8 cellular contexts compared by ENCODE assay signal in the genomic region with DNA sequence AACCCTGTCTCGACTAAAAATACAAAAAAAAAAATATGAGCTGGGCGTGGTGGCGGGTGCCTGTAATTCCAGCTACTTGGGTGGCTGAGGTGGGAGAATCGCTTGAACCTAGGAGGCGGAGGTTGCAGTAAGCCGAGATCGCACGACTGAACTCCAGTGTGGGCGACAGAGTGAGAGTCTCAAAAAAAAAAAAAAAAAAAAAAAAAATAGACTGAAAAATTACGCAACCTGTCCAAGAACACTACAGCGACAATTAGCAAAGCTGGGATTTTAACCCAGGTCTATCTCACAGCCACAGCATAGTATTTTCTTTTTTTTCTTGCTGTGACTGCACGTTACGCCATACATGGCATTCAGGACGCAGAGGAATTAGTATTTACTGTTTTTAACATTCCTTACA. TPM values are rescaled to one million over a fixed set of nuclear protein-coding genes. Genes with fewer than 3 reads are reported as not detected.
DNase-seq lines count a peak whose midpoint lies in the region; ATAC-seq, FAIRE-seq and TF ChIP-seq lines count a peak whose summit lies in the region.

No MANE protein-coding gene starts in this region.

- no peaks in the 10 kb centered on the region for H3K27me3 ChIP-seq in HUES6 (ENCODE audit: control insufficient read depth, insufficient read depth, low read length)
- no peaks in the 10 kb centered on the region for H3K27me3 ChIP-seq in K562 (ENCODE audit: control insufficient read depth in 2 of 2, insufficient read depth in 2 of 2, low read length in 2 of 2)

- WGBS in K562 (ENCODE audit: insufficient coverage, low coverage, missing lambda C conversion rate) = 72% methylated on average over 13 of the region's 14 CpGs

- in situ Hi-C loops in K562 (cut with MboI) = no loop called here

- H3K9ac ChIP-seq in HUES6 (ENCODE audit: low read length) (peak overlapping the region; percentile 92), K562 (ENCODE audit: insufficient read depth in 1 of 2, low read depth in 2 of 2, low read length in 2 of 2) (peak overlapping the region; percentile 79 to 95; a peak in 3 of 4 replicates)

- no peaks in the 10 kb centered on the region; the same call in 1 of the 2 replicates for H3K4me1 ChIP-seq in HUES6 (ENCODE audit: control insufficient read depth, insufficient read depth, low read length)
- peaks cover 2 to 32% of the 10 kb centered on the region in 2 experiments; a peak in 3 of 5 replicates for H3K4me1 ChIP-seq in K562 (replicated peaks in 1 of 2; ENCODE audit: control insufficient read depth in 2 of 2, insufficient read depth in 2 of 2, low read length in 2 of 2)
- H3K4me1 ChIP-seq in mucosa of descending colon (ENCODE audit: low read depth) = peaks cover 19% of the 10 kb centered on the region

- H3K4me3 ChIP-seq in HUES6 (ENCODE audit: low read depth, low read length) = peak overlapping the region; percentile 93
- H3K4me3 ChIP-seq in K562 = peak overlapping the region; percentile 72
- peak overlapping the region; percentile 99 for H3K4me3 ChIP-seq in mucosa of descending colon

- FAIRE-seq in K562 (lab: Jason Lieb, UNC) = no peak
- FAIRE-seq in GM12891 (lab: Jason Lieb, UNC) = no peak

- peak overlapping the region; percentile 68; the same call in 1 of the 2 replicates for H2AFZ ChIP-seq in K562 (ENCODE audit: low read depth, low read length)

- peaks cover 47% of the 10 kb centered on the region for H3K79me2 ChIP-seq in K562 (ENCODE audit: control insufficient read depth, insufficient read depth, low read length)

- no peak for DNase-seq in K562 (ENCODE audit: extremely low read depth in 1 of 4, low spot score in 3 of 4)
- DNase-seq in mucosa of descending colon = no peak
- no peak for DNase-seq in NCI-H82 (lab: John Stamatoyannopoulos, UW)
- DNase-seq in NCI-H146 treated with DMSO at 0.1 percent for 48 hours (lab: John Stamatoyannopoulos, UW; ENCODE audit: unreplicated experiment) = no peak
- DNase-seq in GM12891 (ENCODE audit: insufficient read length, low spot score) = no peak

- no peak for TF ChIP-seq EP300 in K562 (IDR thresholded peaks at IDR 0.05; ENCODE audit: low read length)

- H3K9me1 ChIP-seq in K562 (ENCODE audit: control insufficient read depth, insufficient read depth, low read length) = no peaks in the 10 kb centered on the region

- ATAC-seq in K562 (no peak), mucosa of descending colon (no peak), HG02840 (IDR thresholded peaks at IDR 0.05; ENCODE audit: low FRiP score, unreplicated experiment) (no peak)

- intact Hi-C loops in K562 (cut with micrococcal nuclease) (no loop called here), mucosa of descending colon (cut with DNase I, micrococcal nuclease) (no loop called here)

- POLR2A ChIA-PET in K562 (lab: Yijun Ruan, JAX) = interaction anchor here (0.6 to 1.6 kb wide), 6 partner anchors 8 to 624 kb away, joined by 3 to 9 read pairs (median 4); no protein-coding TSS in a partner anchor

- H4K20me1 ChIP-seq in K562 (replicated peaks; ENCODE audit: control insufficient read depth, insufficient read depth, low read length) = no peaks in the 10 kb centered on the region

- no peak for TF ChIP-seq CTCF in 22Rv1 (IDR thresholded peaks at IDR 0.05)
- no peak for TF ChIP-seq CTCF in K562 (IDR thresholded peaks at IDR 0.05 in 2 of 3, conservative IDR thresholded peaks at IDR 0.05 in 1 of 3; ENCODE audit: insufficient read depth in 2 of 3, low read depth in 1 of 3, low read length in 3 of 3)
- no peak for TF ChIP-seq CTCF in mucosa of descending colon (IDR thresholded peaks at IDR 0.05)

- no TSS peak for BruUV-seq in K562 (replicated peaks; lab: Mats Ljungman, UMichigan)

- CTCF ChIA-PET in K562 (lab: Yijun Ruan, JAX; ENCODE audit: low intra/inter-chr PET ratio) = no interaction called here

- H3K4me2 ChIP-seq in K562 (ENCODE audit: insufficient read depth, low read length) = peak overlapping the region; percentile 81

- H3K9me3 ChIP-seq in HUES6 (ENCODE audit: control insufficient read depth, insufficient read depth, low read depth, low read length) = peaks cover 9% of the 10 kb centered on the region; the same call in 1 of the 2 replicates
- peaks cover 5% of the 10 kb centered on the region; the same call in 1 of the 2 replicates for H3K9me3 ChIP-seq in K562 (replicated peaks; ENCODE audit: control insufficient read depth, insufficient read depth, low read depth, low read length)
- peaks cover 8% of the 10 kb centered on the region for H3K9me3 ChIP-seq in mucosa of descending colon

- TF ChIP-seq POLR2A in K562 (conservative IDR thresholded peaks at IDR 0.05) = no peak
- TF ChIP-seq POLR2A in GM12891 (IDR thresholded peaks at IDR 0.05; ENCODE audit: low read depth, low read length) = no peak

- TF ChIP-seq RAD21 in K562 (CRISPR knock-in tag; conservative IDR thresholded peaks at IDR 0.05 in 1 of 2, IDR thresholded peaks at IDR 0.05 in 1 of 2) = no peak

- H3K36me3 ChIP-seq in HUES6 (ENCODE audit: control insufficient read depth, insufficient read depth, low read length) (peaks cover 19% of the 10 kb centered on the region), K562 (ENCODE audit: control insufficient read depth, insufficient read depth, low read length) (peaks cover 4% of the 10 kb centered on the region; the same call in 2 of the 3 replicates), mucosa of descending colon (ENCODE audit: low read depth) (no peaks in the 10 kb centered on the region)

- H3K27ac ChIP-seq in 22Rv1 = peak overlapping the region; percentile 84
- H3K27ac ChIP-seq in HUES6 (ENCODE audit: low read depth, low read length) = no peak overlapping the region
- peak overlapping the region; percentile 80 for H3K27ac ChIP-seq in K562 (ENCODE audit: extremely low read depth, low read depth, low read length)

TF ChIP-seq in K562, 482 proteins besides CTCF, POLR2A, EP300 and RAD21 (continues in another document):
- no peak for TF ChIP-seq ZNF347 (CRISPR knock-in tag; IDR thresholded peaks at IDR 0.05; ENCODE audit: low read depth)
- TF ChIP-seq, protein P1, sequence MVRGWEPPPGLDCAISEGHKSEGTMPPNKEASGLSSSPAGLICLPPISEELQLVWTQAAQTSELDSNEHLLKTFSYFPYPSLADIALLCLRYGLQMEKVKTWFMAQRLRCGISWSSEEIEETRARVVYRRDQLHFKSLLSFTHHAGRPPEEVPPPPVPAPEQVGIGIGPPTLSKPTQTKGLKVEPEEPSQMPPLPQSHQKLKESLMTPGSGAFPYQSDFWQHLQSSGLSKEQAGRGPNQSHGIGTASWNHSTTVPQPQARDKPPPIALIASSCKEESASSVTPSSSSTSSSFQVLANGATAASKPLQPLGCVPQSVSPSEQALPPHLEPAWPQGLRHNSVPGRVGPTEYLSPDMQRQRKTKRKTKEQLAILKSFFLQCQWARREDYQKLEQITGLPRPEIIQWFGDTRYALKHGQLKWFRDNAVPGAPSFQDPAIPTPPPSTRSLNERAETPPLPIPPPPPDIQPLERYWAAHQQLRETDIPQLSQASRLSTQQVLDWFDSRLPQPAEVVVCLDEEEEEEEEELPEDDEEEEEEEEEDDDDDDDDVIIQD (CRISPR knock-in tag; IDR thresholded peaks at IDR 0.05) = no peak
- TF ChIP-seq YBX1 (IDR thresholded peaks at IDR 0.05) = no peak
- no peak for TF ChIP-seq RUNX1 (IDR thresholded peaks at IDR 0.05; ENCODE audit: low read depth)
- TF ChIP-seq GTF2E2 (tag; IDR thresholded peaks at IDR 0.05) = peak; percentile 12; the same call in 1 of the 2 replicates

TF ChIP-seq in GM12891, 5 proteins besides CTCF, POLR2A, EP300 and RAD21:
- TF ChIP-seq PAX5 (IDR thresholded peaks at IDR 0.05; ENCODE audit: insufficient read depth, low read length, severe bottlenecking) = no peak
- TF ChIP-seq TAF1 (IDR thresholded peaks at IDR 0.05; ENCODE audit: low read depth, low read length) = no peak
- no peak for TF ChIP-seq POU2F2 (IDR thresholded peaks at IDR 0.05; ENCODE audit: low read depth, low read length)
- TF ChIP-seq POLR2AphosphoS5 (IDR thresholded peaks at IDR 0.05; ENCODE audit: low read depth, low read length) = no peak
- no peak for TF ChIP-seq SPI1 (IDR thresholded peaks at IDR 0.05; ENCODE audit: low read depth, low read length)
TF ChIP-seq in GM12891: peak in this region for 0.

RNA-seq across cellular contexts. Expression of a gene that starts 1.1 kb away (rescaled TPM):
- 18.1 and 28.8 TPM in 2 replicates for total RNA-seq in K562 (2011; cell fraction: chromatin; rRNA removed; ENCODE audit: low replicate concordance)
- 14.2 and 14.7 TPM in 2 replicates for total RNA-seq in K562 (2011; cell fraction: nucleolus; rRNA removed)
- 16.9 TPM in 2 replicates for total RNA-seq in K562 (2011; cell fraction: nucleoplasm; rRNA removed)
- total RNA-seq in K562 (2014; rRNA removed) (13.1 and 18.6 TPM in 2 replicates), K562 (2014; rRNA removed; fragmentation: Illumina TruSeq; extraction: Trizol) (20.5 and 24.0 TPM in 2 replicates), K562 (2015; rRNA removed; fragmentation: Illumina TruSeq; extraction: Trizol) (21.4 and 22.8 TPM in 2 replicates), K562 (2021) (18.2 and 20.7 TPM in 2 replicates), mucosa of descending colon (10 to 100 TPM; 25.0 to 31.7 (median 26.9) TPM)
- polyA plus RNA-seq in K562 (2011; rRNA removed) (21.1 and 27.4 TPM in 2 replicates), K562 (2014; fragmentation: Illumina TruSeq; extraction: Trizol) (23.7 and 29.3 TPM in 2 replicates), K562 (2014; fragmentation: Nextera tagmentation; extraction: Ambion mirVana) (10 to 100 TPM in 1 of 2 experiments, 1 to 10 TPM in 1; 7.0 to 11.5 TPM), K562 (2014; rRNA removed) (15.1 and 16.3 TPM in 2 replicates)
- polyA plus RNA-seq in K562 (2011; cell fraction: cytosol; rRNA removed) = 17.3 and 26.0 TPM in 2 replicates
- polyA plus RNA-seq in K562 (2011; cell fraction: nucleus; rRNA removed) = 18.6 and 24.6 TPM in 2 replicates
- 16.3 and 17.0 TPM in 2 replicates for polyA plus RNA-seq in K562 (2012)
- polyA minus RNA-seq in K562 (2011; rRNA and poly(A)+ RNA removed) = 27.8 and 44.4 TPM in 2 replicates
- polyA minus RNA-seq in K562 (2011; cell fraction: cytosol; rRNA and poly(A)+ RNA removed) = 9.0 and 18.9 TPM in 2 replicates
- 9.8 and 10.8 TPM in 2 replicates for polyA minus RNA-seq in K562 (2011; cell fraction: nucleus; rRNA and poly(A)+ RNA removed)
- 15.2 TPM for polyA plus RNA-seq in GM12891 (2012; ENCODE audit: low read depth, missing spikeins)
